28 cellular contexts compared by ENCODE assay signal in the genomic region with DNA sequence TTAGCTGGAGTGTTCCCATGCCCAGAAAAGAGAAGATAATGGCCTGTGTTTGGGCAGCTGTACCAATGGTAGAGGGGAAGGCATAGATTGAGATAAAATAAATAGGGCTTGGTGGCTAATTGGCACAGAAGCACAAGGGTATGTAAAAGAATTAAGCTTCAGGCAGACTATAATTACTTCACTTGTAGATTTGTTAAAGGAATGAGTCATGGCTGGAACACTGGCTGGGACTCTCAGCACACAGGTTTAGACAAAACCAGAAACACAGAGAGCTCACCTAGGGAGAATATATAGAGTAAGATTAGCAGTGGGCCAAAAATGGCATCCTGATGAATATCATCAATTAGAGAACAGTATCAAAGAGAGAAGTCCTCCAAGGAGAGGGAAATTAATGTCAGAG.
DNase-seq lines count a peak whose midpoint lies in the region; ATAC-seq and TF ChIP-seq lines count a peak whose summit lies in the region.
"Had no signal": no experiment of that assay in that cellular context is flagged by ENCODE, and none has a peak within 500 bp of the region (broad histone marks: within the 10 kb centered on the region; RNA-seq: fewer than 3 reads in every experiment).

No MANE protein-coding gene starts in this region.

- H4K20me1 ChIP-seq in mammary epithelial cell (ENCODE audit: insufficient read depth, low read length) = no peaks in the 10 kb centered on the region

- ATAC-seq in GM21528 (IDR thresholded peaks at IDR 0.05; ENCODE audit: low FRiP score, unreplicated experiment) = no peak
- ATAC-seq: GM12878; left ventricle myocardium superior; naive thymus-derived CD8-positive, alpha-beta T cell had no signal

- H3K4ac ChIP-seq in trophoblast cell (ENCODE audit: low read depth, low read length) = no peak overlapping the region

- no peak overlapping the region for H2BK5ac ChIP-seq in trophoblast cell (ENCODE audit: low read depth, low read length, poor library complexity)

- H3K79me2 ChIP-seq in mammary epithelial cell (ENCODE audit: insufficient read depth, low read length) (no peaks in the 10 kb centered on the region), trophoblast cell (ENCODE audit: control insufficient read depth, insufficient read depth, low read length, poor library complexity) (no peaks in the 10 kb centered on the region)

- CTCF ChIA-PET in mammary epithelial cell (lab: Charles Lee; ENCODE audit: low non-redundant PET) = no interaction called here

- no peak overlapping the region for H2BK12ac ChIP-seq in trophoblast cell (ENCODE audit: low read length)

- no peak overlapping the region for H4K12ac ChIP-seq in trophoblast cell (ENCODE audit: low read depth, low read length)

- H3K4me3 ChIP-seq in mammary epithelial cell (replicated peaks in 1 of 3; ENCODE audit: insufficient read depth in 1 of 3, low read depth in 2 of 3, low read length in 3 of 3) = no peak overlapping the region
- H3K4me3 ChIP-seq in trophoblast cell (ENCODE audit: low read depth, low read length) = no peak overlapping the region
- H3K4me3 ChIP-seq: GM12878, upper lobe of left lung had no signal

- intact Hi-C loops in mammary epithelial cell (cut with micrococcal nuclease) = no loop called here

- no peak overlapping the region for H3K14ac ChIP-seq in trophoblast cell (ENCODE audit: low read length)

- no peak overlapping the region for H3K18ac ChIP-seq in trophoblast cell (ENCODE audit: low read length)

- no peak overlapping the region for H4K8ac ChIP-seq in trophoblast cell (ENCODE audit: low read depth, low read length)

- H3K4me2 ChIP-seq in mammary epithelial cell (ENCODE audit: insufficient read depth, low read depth, low read length) = no peak overlapping the region
- H3K4me2 ChIP-seq in trophoblast cell (ENCODE audit: low read length) = no peak overlapping the region

- H3K27ac ChIP-seq in mammary epithelial cell (ENCODE audit: insufficient read depth, low read depth, low read length) = no peak overlapping the region
- no peak overlapping the region for H3K27ac ChIP-seq in trophoblast cell (ENCODE audit: low read depth, low read length)
- H3K27ac ChIP-seq: upper lobe of left lung had no signal

- dilution Hi-C loops in mammary epithelial cell (cut with HindIII; ENCODE audit: low sequenced_read_pairs) = no loop called here

- peak; percentile 31 for DNase-seq in NCI-H1105 treated with DMSO at 0.1 percent for 48 hours (lab: John Stamatoyannopoulos, UW)
- DNase-seq in NCI-H1105 (lab: John Stamatoyannopoulos, UW) = no peak
- peak; percentile 5 for DNase-seq in NCI-H226
- peak; percentile 61 for DNase-seq in mammary epithelial cell
- DNase-seq in trophoblast cell = peak; percentile 6 to 44
- no peak for DNase-seq in GDM1 (lab: John Stamatoyannopoulos, UW)
- DNase-seq in stimulated activated CD4-positive, alpha-beta T cell treated with anti-CD3 and anti-CD28 coated beads, Interleukin-12 subunit alpha, Interleukin-12 subunit beta, amount 100 ng/mL, for 4 hours = no peak
- DNase-seq: activated B cell treated with CpG ODN at 0.5 μM for 24 hours; activated CD4-positive, alpha-beta memory T cell treated with anti-CD3 and anti-CD28 coated beads for 36 hours; activated CD8-positive, alpha-beta memory T cell treated with anti-CD3 and anti-CD28 coated beads, Interleukin-2, amount 50 U/mL, for 48 hours; activated naive CD8-positive, alpha-beta T cell treated with anti-CD3 and anti-CD28 coated beads for 36 hours; AML-193; CD4-positive, alpha-beta memory T cell; cerebellar nuclear complex; DMS79 treated with DMSO at 0.1 percent for 48 hours; HCEC 1CT; Karpas-422; left ventricle myocardium superior; naive thymus-derived CD8-positive, alpha-beta T cell; NCI-H1048; NCI-H2171; NCI-H69; occipital lobe; small intestine; T-helper 9 cell; upper lobe of left lung had no signal

- no peaks in the 10 kb centered on the region for H3K36me3 ChIP-seq in mammary epithelial cell (ENCODE audit: insufficient read depth, low read length)
- H3K36me3 ChIP-seq in trophoblast cell (ENCODE audit: control insufficient read depth in 1 of 2, insufficient read depth in 2 of 2, low read length in 2 of 2) = no peaks in the 10 kb centered on the region
- H3K36me3 ChIP-seq: upper lobe of left lung had no signal

- H2BK120ac ChIP-seq in trophoblast cell (ENCODE audit: insufficient read depth, low read length, poor library complexity) = no peak overlapping the region

- no peaks in the 10 kb centered on the region for H3K9me3 ChIP-seq in mammary epithelial cell (replicated peaks; ENCODE audit: insufficient read depth, low read length)
- no peaks in the 10 kb centered on the region for H3K9me3 ChIP-seq in trophoblast cell (ENCODE audit: insufficient read depth, low read depth, low read length)
- H3K9me3 ChIP-seq: upper lobe of left lung had no signal

- no peak overlapping the region for H2AK5ac ChIP-seq in trophoblast cell (ENCODE audit: low read length)

- no peak overlapping the region for H3K23ac ChIP-seq in trophoblast cell (ENCODE audit: low read length)

- no peak overlapping the region for H4K91ac ChIP-seq in trophoblast cell (ENCODE audit: low read depth, low read length)

- no TSS peak for BruUV-seq in mammary epithelial cell (replicated peaks; lab: Mats Ljungman, UMichigan)

- H3K79me1 ChIP-seq in trophoblast cell (ENCODE audit: low read length) = peaks cover 2% of the 10 kb centered on the region

- H3K27me3 ChIP-seq in mammary epithelial cell (ENCODE audit: insufficient read depth, low read length) (no peaks in the 10 kb centered on the region), trophoblast cell (ENCODE audit: insufficient read depth, low read length) (no peaks in the 10 kb centered on the region)
- H3K27me3 ChIP-seq: upper lobe of left lung had no signal

- H2AFZ ChIP-seq in mammary epithelial cell (ENCODE audit: low read depth, low read length) (no peak overlapping the region), trophoblast cell (ENCODE audit: insufficient read depth, low read length, poor library complexity) (no peak overlapping the region)

- no peak for TF ChIP-seq CTCF in mammary epithelial cell (conservative IDR thresholded peaks at IDR 0.05 in 1 of 2, IDR thresholded peaks at IDR 0.05 in 1 of 2; ENCODE audit: extremely low read depth in 1 of 2, insufficient read depth in 1 of 2, low read depth in 1 of 2, low read length in 2 of 2)

- in situ Hi-C loops in mammary epithelial cell (cut with MboI; ENCODE audit: low sequenced_read_pairs in 2 of 2) = no loop called here

- H3K4me1 ChIP-seq in mammary epithelial cell (ENCODE audit: insufficient read depth, low read length) (peaks cover 10% of the 10 kb centered on the region), trophoblast cell (ENCODE audit: control insufficient read depth in 1 of 2, insufficient read depth in 2 of 2, low read length in 2 of 2) (peaks cover 0 to 2% of the 10 kb centered on the region in 2 experiments)
- H3K4me1 ChIP-seq: upper lobe of left lung had no signal

- H3K9ac ChIP-seq in mammary epithelial cell (ENCODE audit: insufficient read depth, low read length) (no peak overlapping the region), trophoblast cell (ENCODE audit: low read length) (no peak overlapping the region)

Comparison
In these comparisons a context has a peak if more than half of its experiments do, and no peak if none do; other contexts are left out.
1. DNase-seq: peak in NCI-H1105 treated with DMSO at 0.1 percent for 48 hours (single experiment), NCI-H226 (single experiment), mammary epithelial cell (single experiment) and trophoblast cell (2 of 2); none in NCI-H1105 (single experiment), GDM1 (single experiment) and stimulated activated CD4-positive, alpha-beta T cell treated with anti-CD3 and anti-CD28 coated beads, Interleukin-12 subunit alpha, Interleukin-12 subunit beta, amount 100 ng/mL, for 4 hours (single experiment).